Comparison of ENCODE assay signal across 23 cellular contexts in the genomic region with DNA sequence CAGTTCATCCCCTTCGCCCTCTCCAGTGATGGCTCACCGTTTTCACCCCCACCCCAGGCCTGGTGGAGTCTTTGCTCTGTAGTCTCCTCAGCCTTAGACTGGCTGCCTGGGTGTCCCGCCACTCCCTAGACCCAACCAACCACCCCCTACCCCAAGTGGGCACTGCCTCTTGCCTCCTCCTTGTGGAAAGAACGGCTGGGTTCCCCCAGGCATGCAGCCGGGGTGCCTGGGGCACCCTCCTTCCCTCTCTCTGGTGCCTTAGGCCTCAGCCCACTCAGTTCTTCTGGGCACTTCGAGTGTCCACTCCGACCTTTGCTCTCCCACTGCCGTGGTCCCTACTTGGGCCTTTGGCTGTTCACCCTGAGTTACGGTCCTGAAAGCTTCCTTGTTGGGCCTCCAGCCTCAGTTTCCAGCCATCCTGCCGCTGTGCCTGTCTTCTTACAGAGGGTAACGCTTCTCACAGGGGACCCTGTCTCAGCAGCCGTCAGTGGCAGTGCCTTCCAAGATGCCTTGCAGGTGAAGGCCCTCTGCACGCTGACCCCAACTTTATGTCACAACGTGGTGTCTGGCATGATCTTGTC. TPM values are rescaled to one million over a fixed set of nuclear protein-coding genes. Genes with fewer than 3 reads are reported as not detected.
A peak's percentile ranks its signal among the peaks of the same experiment; 100 is the strongest.
DNase-seq lines count a peak whose midpoint lies in the region; ATAC-seq and TF ChIP-seq lines count a peak whose summit lies in the region.
"Had no signal": no experiment of that assay in that cellular context is flagged by ENCODE, and none has a peak within 500 bp of the region (broad histone marks: within the 10 kb centered on the region; RNA-seq: fewer than 3 reads in every experiment).

No MANE protein-coding gene starts in this region.

- no peaks in the 10 kb centered on the region for H3K36me3 Mint-ChIP-seq in natural killer cell
- H3K36me3 Mint-ChIP-seq in natural killer cell treated with Interleukin-12 subunit alpha and Interleukin-12 subunit beta and Interleukin-15 and Interleukin-18, amount 100 ng/mL, for 72 hours: no peaks in the 10 kb centered on the region
- H3K36me3 Mint-ChIP-seq: CD4-positive, CD25-positive, alpha-beta regulatory T cell had no signal

- H3K9me3 Mint-ChIP-seq in natural killer cell: no peaks in the 10 kb centered on the region
- no peaks in the 10 kb centered on the region for H3K9me3 Mint-ChIP-seq in natural killer cell treated with Interleukin-12 subunit alpha and Interleukin-12 subunit beta and Interleukin-15 and Interleukin-18, amount 100 ng/mL, for 72 hours

- peaks cover 5% of the 10 kb centered on the region for H3K4me1 ChIP-seq in lower lobe of right lung

- no peak for TF ChIP-seq CTCF in natural killer cell (IDR thresholded peaks at IDR 0.05)
- no peak for TF ChIP-seq CTCF in lower lobe of right lung (IDR thresholded peaks at IDR 0.05)

- H3K4me3 Mint-ChIP-seq in natural killer cell: peak overlapping the region; percentile 42
- no peak overlapping the region for H3K4me3 Mint-ChIP-seq in natural killer cell treated with Interleukin-12 subunit alpha and Interleukin-12 subunit beta and Interleukin-15 and Interleukin-18, amount 100 ng/mL, for 72 hours

- no peaks in the 10 kb centered on the region for H3K9me3 ChIP-seq in lower lobe of right lung
- H3K9me3 ChIP-seq: BE2C had no signal

- H3K36me3 ChIP-seq in lower lobe of right lung: no peaks in the 10 kb centered on the region
- H3K36me3 ChIP-seq: BE2C had no signal

- peaks cover 14 to 41% of the 10 kb centered on the region in 2 donors for H3K27me3 Mint-ChIP-seq in natural killer cell (ENCODE audit: low read depth in 2 of 2)
- H3K27me3 Mint-ChIP-seq in natural killer cell treated with Interleukin-12 subunit alpha and Interleukin-12 subunit beta and Interleukin-15 and Interleukin-18, amount 100 ng/mL, for 72 hours: peaks cover 8 to 34% of the 10 kb centered on the region in 2 donors

- H3K4me1 Mint-ChIP-seq in natural killer cell: peaks cover 0 to 39% of the 10 kb centered on the region in 2 donors
- peaks cover 0 to 6% of the 10 kb centered on the region in 2 donors for H3K4me1 Mint-ChIP-seq in natural killer cell treated with Interleukin-12 subunit alpha and Interleukin-12 subunit beta and Interleukin-15 and Interleukin-18, amount 100 ng/mL, for 72 hours (ENCODE audit: low read depth in 2 of 2)

- no peak for DNase-seq in natural killer cell
- no peak for DNase-seq in natural killer cell treated with Interleukin-12 subunit alpha and Interleukin-12 subunit beta and Interleukin-15 and Interleukin-18, amount 100 ng/mL, for 72 hours (ENCODE audit: low spot score)
- peak; percentile 32 for DNase-seq in lower lobe of right lung
- DNase-seq in posterior vena cava (ENCODE audit: low spot score): peak; percentile 59
- DNase-seq in kidney glomerular epithelial cell (lab: John Stamatoyannopoulos, UW): no peak
- DNase-seq in stimulated activated naive CD4-positive, alpha-beta T cell (lab: John Stamatoyannopoulos, UW): no peak
- DNase-seq: BE2C; CD4-positive, CD25-positive, alpha-beta regulatory T cell; COR-L47; GDM1; GM23248; KG1; MV-4-11; NCI-H1417; NCI-H187 treated with DMSO at 0.1 percent for 48 hours; NCI-H2227 treated with DMSO at 0.1 percent for 48 hours; NCI-H510A treated with DMSO at 0.1 percent for 48 hours; NCI-H774; SHP77 treated with DMSO at 0.1 percent for 48 hours had no signal

- intact Hi-C loops in natural killer cell (cut with micrococcal nuclease): no loop called here
- intact Hi-C loops in lower lobe of right lung (cut with DNase I): loop anchor here (10.0 kb wide), 1 partner anchor 180 kb away; no protein-coding TSS in a partner anchor
- intact Hi-C loops in posterior vena cava (cut with DNase I): loop anchor here (5.0 to 10.0 kb wide), 2 partner anchors 290 to 438 kb away; no protein-coding TSS in a partner anchor

- peaks cover 32% of the 10 kb centered on the region for H3K27me3 ChIP-seq in lower lobe of right lung (ENCODE audit: low read depth)

- no peak for ATAC-seq in natural killer cell
- no peak for ATAC-seq in natural killer cell treated with Interleukin-12 subunit alpha and Interleukin-12 subunit beta and Interleukin-15 and Interleukin-18, amount 100 ng/mL, for 72 hours
- ATAC-seq in lower lobe of right lung: no peak
- no peak for ATAC-seq in HG03196 (IDR thresholded peaks at IDR 0.05; ENCODE audit: unreplicated experiment)
- no peak for ATAC-seq in GM19023 (IDR thresholded peaks at IDR 0.05; ENCODE audit: unreplicated experiment)
- ATAC-seq: HCT116 had no signal

- H3K4me3 ChIP-seq in lower lobe of right lung: no peak overlapping the region
- H3K4me3 ChIP-seq: GM23248 had no signal

- peak overlapping the region in 1 of 2 donors; percentile 22 for H3K27ac Mint-ChIP-seq in natural killer cell
- no peak overlapping the region for H3K27ac Mint-ChIP-seq in natural killer cell treated with Interleukin-12 subunit alpha and Interleukin-12 subunit beta and Interleukin-15 and Interleukin-18, amount 100 ng/mL, for 72 hours
- H3K27ac Mint-ChIP-seq: CD4-positive, CD25-positive, alpha-beta regulatory T cell had no signal

- H3K27ac ChIP-seq in lower lobe of right lung: no peak overlapping the region
- H3K27ac ChIP-seq: GM23248 had no signal

RNA-seq across cellular contexts. Expression of gene GRIK4, which starts 3.1 kb away (rescaled TPM):
- total RNA-seq in natural killer cell: 10 to 100 TPM in 2 of 3 donors, 1 to 10 TPM in 1; 2.2 to 32.3 (median 21.9) TPM
- 1 to 10 TPM; 1.4 to 1.8 TPM for total RNA-seq in natural killer cell treated with Interleukin-12 subunit alpha and Interleukin-12 subunit beta and Interleukin-15 and Interleukin-18, amount 100 ng/mL, for 72 hours
- 2.2 TPM for total RNA-seq in lower lobe of right lung
- under 1 TPM in 1 of 2 donors, not detected in 1; 0.19 TPM for total RNA-seq in posterior vena cava
- total RNA-seq: CD4-positive, CD25-positive, alpha-beta regulatory T cell; GM23248; RPMI7951 had no signal

Comparison
In these comparisons a context has a peak if more than half of its experiments do, and no peak if none do; other contexts are left out.
1. DNase-seq: peak in lower lobe of right lung (single experiment) and posterior vena cava (single experiment); none in natural killer cell (single experiment), natural killer cell treated with Interleukin-12 subunit alpha and Interleukin-12 subunit beta and Interleukin-15 and Interleukin-18, amount 100 ng/mL, for 72 hours (single experiment), kidney glomerular epithelial cell (single experiment) and stimulated activated naive CD4-positive, alpha-beta T cell (0 of 6).